ENCODE assay signal across 8 cellular contexts in the genomic region with DNA sequence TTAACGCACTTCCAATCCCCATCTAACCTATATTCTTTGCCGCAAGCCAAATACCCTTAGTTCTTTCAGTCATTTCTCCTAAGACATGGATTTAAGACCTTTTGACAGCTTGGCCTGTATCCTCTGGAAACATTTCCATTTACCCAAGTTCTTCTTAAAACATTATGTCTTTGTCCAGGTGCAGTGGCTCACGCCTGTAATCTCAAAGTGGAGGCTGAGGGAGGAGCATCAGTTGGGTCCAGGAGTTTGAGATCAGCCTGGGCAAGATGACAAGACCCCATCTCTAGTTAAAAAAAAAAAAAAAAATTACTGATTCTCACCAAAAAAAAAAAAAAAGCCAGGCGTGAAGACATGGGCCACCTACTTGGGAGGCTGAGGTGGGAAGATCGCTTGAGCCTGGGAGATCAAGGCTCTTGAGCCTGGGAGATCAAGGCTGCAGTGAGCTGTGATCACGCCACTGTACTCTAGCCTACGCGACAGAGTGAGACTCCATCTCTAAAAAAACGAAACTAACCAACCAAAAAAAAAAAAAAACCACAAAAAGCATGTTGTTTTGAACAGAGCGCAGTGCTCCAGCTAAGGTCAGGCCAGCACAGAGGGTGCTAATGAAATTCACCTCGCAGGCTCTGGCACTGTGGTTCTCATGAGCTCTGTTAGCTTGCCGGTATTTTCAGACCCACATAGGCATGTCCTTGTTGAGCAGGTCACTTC. TPM values are rescaled to one million over a fixed set of nuclear protein-coding genes. Genes with fewer than 3 reads are reported as not detected.
DNase-seq lines count a peak whose midpoint lies in the region; ATAC-seq lines count a peak whose summit lies in the region.

No MANE protein-coding gene starts in this region.

- peak overlapping the region; percentile 33 for H3K4me3 ChIP-seq in rectal smooth muscle tissue (ENCODE audit: low read length)

- no peak overlapping the region for H3K9ac ChIP-seq in rectal smooth muscle tissue (ENCODE audit: low read length)

- no peaks in the 10 kb centered on the region for H3K36me3 ChIP-seq in rectal smooth muscle tissue (ENCODE audit: control insufficient read depth, insufficient read depth, low read length)

- peak; percentile 34 for ATAC-seq in GM18867 (IDR thresholded peaks at IDR 0.05; ENCODE audit: unreplicated experiment)
- ATAC-seq in HG03432 (IDR thresholded peaks at IDR 0.05; ENCODE audit: unreplicated experiment): peak; percentile 36
- ATAC-seq in activated CD4-positive, alpha-beta T cell treated with anti-CD3 and anti-CD28 coated beads for 36 hours: peak; percentile 47

- intact Hi-C loops in activated CD4-positive, alpha-beta T cell treated with anti-CD3 and anti-CD28 coated beads for 36 hours (cut with DNase I, micrococcal nuclease): loop anchor here (1.0 to 10.0 kb wide), 6 partner anchors 36 to 1961 kb away; a partner anchor contains a TSS

- CTCF ChIA-PET in activated CD4-positive, alpha-beta T cell treated with anti-CD3 and anti-CD28 coated beads for 36 hours (lab: Charles Lee): interaction anchor here (0.5 to 23.1 kb wide), 11 partner anchors 10 to 911 kb away, joined by 3 to 760 read pairs (median 7); a partner anchor contains a TSS

- H3K27ac ChIP-seq in rectal smooth muscle tissue (ENCODE audit: low read depth, low read length): no peak overlapping the region

- H3K27ac Mint-ChIP-seq in activated CD4-positive, alpha-beta T cell treated with anti-CD3 and anti-CD28 coated beads for 36 hours: peak overlapping the region; percentile 92

- POLR2A ChIA-PET in activated CD4-positive, alpha-beta T cell treated with anti-CD3 and anti-CD28 coated beads for 36 hours (lab: Charles Lee): interaction anchor here (0.6 to 2.0 kb wide), 5 partner anchors 12 to 115 kb away, joined by 3 to 7 read pairs (median 5); no protein-coding TSS in a partner anchor

- H3K27me3 ChIP-seq in rectal smooth muscle tissue (ENCODE audit: control insufficient read depth, insufficient read depth, low read length): no peaks in the 10 kb centered on the region

- no peaks in the 10 kb centered on the region for H3K9me3 Mint-ChIP-seq in activated CD4-positive, alpha-beta T cell treated with anti-CD3 and anti-CD28 coated beads for 36 hours (ENCODE audit: low read depth)

- H3K4me3 Mint-ChIP-seq in activated CD4-positive, alpha-beta T cell treated with anti-CD3 and anti-CD28 coated beads for 36 hours: peak overlapping the region; percentile 55

- peaks cover 76% of the 10 kb centered on the region for H3K4me1 Mint-ChIP-seq in activated CD4-positive, alpha-beta T cell treated with anti-CD3 and anti-CD28 coated beads for 36 hours

- H3K27me3 Mint-ChIP-seq in activated CD4-positive, alpha-beta T cell treated with anti-CD3 and anti-CD28 coated beads for 36 hours: no peaks in the 10 kb centered on the region

- no peaks in the 10 kb centered on the region for H3K36me3 Mint-ChIP-seq in activated CD4-positive, alpha-beta T cell treated with anti-CD3 and anti-CD28 coated beads for 36 hours (ENCODE audit: low read depth)

- peaks cover 9% of the 10 kb centered on the region for H3K4me1 ChIP-seq in rectal smooth muscle tissue (ENCODE audit: control insufficient read depth, insufficient read depth, low read length)

- DNase-seq in activated CD4-positive, alpha-beta T cell treated with anti-CD3 and anti-CD28 coated beads for 36 hours: peak; percentile 70
- peak; percentile 53 for DNase-seq in effector CD4-positive, alpha-beta T cell
- DNase-seq in C1 segment of cervical spinal cord (lab: John Stamatoyannopoulos, UW) (no peak), NCI-H2081 (lab: John Stamatoyannopoulos, UW) (no peak), pons (ENCODE audit: low spot score) (no peak)

RNA-seq across cellular contexts. Expression of a gene that starts 36.0 kb away (rescaled TPM):
- 1 to 10 TPM; 2.3 to 2.7 TPM for total RNA-seq in activated CD4-positive, alpha-beta T cell treated with anti-CD3 and anti-CD28 coated beads for 36 hours

RNA-seq across cellular contexts. Expression of a gene that starts 57.8 kb away (rescaled TPM):
- 10 to 100 TPM; 10.5 to 11.0 TPM for total RNA-seq in activated CD4-positive, alpha-beta T cell treated with anti-CD3 and anti-CD28 coated beads for 36 hours

Comparison
In these comparisons a context has a peak if more than half of its experiments do, and no peak if none do; other contexts are left out.
1. DNase-seq: peak in activated CD4-positive, alpha-beta T cell treated with anti-CD3 and anti-CD28 coated beads for 36 hours (single experiment) and effector CD4-positive, alpha-beta T cell (single experiment); none in C1 segment of cervical spinal cord (0 of 14), NCI-H2081 (0 of 2) and pons (single experiment).
2. Peak in every context shown above with its lines, with median percentiles within 50 percentile points of each other: ATAC-seq.